In genomic region chr5:84343171-84343570, GRCh38 we compare ENCODE assay signal across 23 cellular contexts. TPM values are rescaled to one million over a fixed set of nuclear protein-coding genes. Genes with fewer than 3 reads are reported as not detected.
A peak's percentile ranks its signal among the peaks of the same experiment; 100 is the strongest.
DNase-seq lines count a peak whose midpoint lies in the region; ATAC-seq and TF ChIP-seq lines count a peak whose summit lies in the region.
"Had no signal": no experiment of that assay in that cellular context is flagged by ENCODE, and none has a peak within 500 bp of the region (broad histone marks: within the 10 kb centered on the region; RNA-seq: fewer than 3 reads in every experiment).

No MANE protein-coding gene starts in this region.

- peak overlapping the region; percentile 20 for H2AFZ ChIP-seq in ACC112 (ENCODE audit: low read length, unreplicated experiment)

- ATAC-seq in WTC11 (no peak), HG03280 (IDR thresholded peaks at IDR 0.05; ENCODE audit: unreplicated experiment) (no peak), GM18909 (IDR thresholded peaks at IDR 0.05; ENCODE audit: poor library complexity, unreplicated experiment) (no peak)
- ATAC-seq: CD8-positive, alpha-beta T cell; HCT116 had no signal

- CTCF ChIA-PET in WTC11 (lab: Charles Lee) = no interaction called here

- peaks cover 57% of the 10 kb centered on the region for H3K4me1 Mint-ChIP-seq in WTC11
- H3K4me1 Mint-ChIP-seq in activated T-cell treated with anti-CD3 and anti-CD28 coated beads, Interleukin-2, amount 50 U/mL, for 24 hours (ENCODE audit: low read depth) = no peaks in the 10 kb centered on the region
- H3K4me1 Mint-ChIP-seq: B cell had no signal

- no peak for TF ChIP-seq CTCF in WTC11 (IDR thresholded peaks at IDR 0.05)
- no peak for TF ChIP-seq CTCF in cardiac fibroblast (IDR thresholded peaks at IDR 0.05; ENCODE audit: low read depth, low read length)
- TF ChIP-seq CTCF in fibroblast of the aortic adventitia (IDR thresholded peaks at IDR 0.05; ENCODE audit: insufficient read depth, low read length) = no peak

- no peaks in the 10 kb centered on the region for H3K27me3 Mint-ChIP-seq in WTC11 (ENCODE audit: low read depth)
- no peaks in the 10 kb centered on the region for H3K27me3 Mint-ChIP-seq in activated T-cell treated with anti-CD3 and anti-CD28 coated beads, Interleukin-2, amount 50 U/mL, for 24 hours
- H3K27me3 Mint-ChIP-seq: B cell had no signal

- DNase-seq in WTC11 (ENCODE audit: low spot score) = no peak
- peak; percentile 26 to 60 for DNase-seq in cardiac fibroblast (ENCODE audit: low read depth in 2 of 2)
- DNase-seq in fibroblast of the aortic adventitia (ENCODE audit: low read depth) = peak; percentile 74
- no peak for DNase-seq in mesenteric fat pad (ENCODE audit: low spot score)
- no peak for DNase-seq in activated T-cell treated with anti-CD3 and anti-CD28 coated beads, Interleukin-2, amount 50 U/mL, for 24 hours
- DNase-seq: Caco-2; CD8-positive, alpha-beta T cell; NCI-H1048; NCI-H1417; NCI-H1694; NCI-H2029 treated with DMSO at 0.1 percent for 48 hours; NCI-H510A; Peyer's patch; SHP77 treated with DMSO at 0.1 percent for 48 hours had no signal

- H3K27ac ChIP-seq in ACC112 (ENCODE audit: low read depth, low read length) = no peak overlapping the region
- H3K27ac ChIP-seq: C4-2B, Peyer's patch, SK-N-MC had no signal

- no peaks in the 10 kb centered on the region for H3K9me3 Mint-ChIP-seq in WTC11
- H3K9me3 Mint-ChIP-seq in activated T-cell treated with anti-CD3 and anti-CD28 coated beads, Interleukin-2, amount 50 U/mL, for 24 hours = peaks cover 3% of the 10 kb centered on the region

- H3K27ac Mint-ChIP-seq in WTC11 = peak overlapping the region; percentile 61; the same call in 1 of the 2 replicates
- no peak overlapping the region for H3K27ac Mint-ChIP-seq in activated T-cell treated with anti-CD3 and anti-CD28 coated beads, Interleukin-2, amount 50 U/mL, for 24 hours
- H3K27ac Mint-ChIP-seq: B cell; CD8-positive, alpha-beta T cell had no signal

- H3K27me3 ChIP-seq in ACC112 (ENCODE audit: insufficient read depth, low read length) = no peaks in the 10 kb centered on the region
- H3K27me3 ChIP-seq: Peyer's patch had no signal

- H3K79me2 ChIP-seq in ACC112 (ENCODE audit: control insufficient read depth, insufficient read depth, low read length, unreplicated experiment) = no peaks in the 10 kb centered on the region

- H3K4me3 ChIP-seq in ACC112 (ENCODE audit: low read depth, low read length) (peak overlapping the region; percentile 66), cardiac fibroblast (replicated peaks in 1 of 2; ENCODE audit: low read depth in 2 of 2, low read length in 2 of 2) (no peak overlapping the region), fibroblast of the aortic adventitia (ENCODE audit: low read depth, low read length) (no peak overlapping the region)
- H3K4me3 ChIP-seq: Peyer's patch, SK-N-MC had no signal

- H3K36me3 ChIP-seq in ACC112 (ENCODE audit: insufficient read depth, low read length) = no peaks in the 10 kb centered on the region
- H3K36me3 ChIP-seq: Peyer's patch had no signal

- no peak overlapping the region for H3K4me3 Mint-ChIP-seq in WTC11
- no peak overlapping the region for H3K4me3 Mint-ChIP-seq in activated T-cell treated with anti-CD3 and anti-CD28 coated beads, Interleukin-2, amount 50 U/mL, for 24 hours
- H3K4me3 Mint-ChIP-seq: B cell; CD8-positive, alpha-beta T cell had no signal

- POLR2A ChIA-PET in WTC11 (lab: Charles Lee) = no interaction called here

- no peaks in the 10 kb centered on the region for H3K36me3 Mint-ChIP-seq in WTC11
- H3K36me3 Mint-ChIP-seq in activated T-cell treated with anti-CD3 and anti-CD28 coated beads, Interleukin-2, amount 50 U/mL, for 24 hours (ENCODE audit: low read depth) = no peaks in the 10 kb centered on the region
- H3K36me3 Mint-ChIP-seq: CD8-positive, alpha-beta T cell had no signal

- peaks cover 13% of the 10 kb centered on the region for H3K4me1 ChIP-seq in ACC112 (ENCODE audit: control insufficient read depth, insufficient read depth, low read length, unreplicated experiment)
- H3K4me1 ChIP-seq: Caco-2, Peyer's patch had no signal

TF ChIP-seq in WTC11, 78 proteins besides CTCF, POLR2A, EP300 and RAD21:
- TF ChIP-seq MXD4 (CRISPR knock-in tag; IDR thresholded peaks at IDR 0.05; ENCODE audit: borderline replicate concordance) = no peak
- TF ChIP-seq SMAD3 (CRISPR knock-in tag; IDR thresholded peaks at IDR 0.05; ENCODE audit: borderline replicate concordance) = no peak
- TF ChIP-seq PRRX2 (CRISPR knock-in tag; IDR thresholded peaks at IDR 0.05) = no peak
- TF ChIP-seq CDX4 (CRISPR knock-in tag; IDR thresholded peaks at IDR 0.05; ENCODE audit: borderline replicate concordance) = no peak
- TF ChIP-seq ERG (CRISPR knock-in tag; IDR thresholded peaks at IDR 0.05) = no peak
- TF ChIP-seq ZNF281 (CRISPR knock-in tag; IDR thresholded peaks at IDR 0.05) = no peak
- no peak for TF ChIP-seq ZNF671 (CRISPR knock-in tag; IDR thresholded peaks at IDR 0.05)
- TF ChIP-seq CREM (CRISPR knock-in tag; IDR thresholded peaks at IDR 0.05) = no peak
- TF ChIP-seq ZNF138 (CRISPR knock-in tag; conservative IDR thresholded peaks at IDR 0.05) = no peak
- no peak for TF ChIP-seq TP53 (CRISPR knock-in tag; IDR thresholded peaks at IDR 0.05)
TF ChIP-seq in WTC11: peak in this region for 0.

RNA-seq across cellular contexts. Expression of gene EDIL3, which starts 41.5 kb away (rescaled TPM):
- total RNA-seq in WTC11 (2021) (48.3 to 53.0 TPM (median 52.3 TPM) in 3 replicates), fibroblast of the aortic adventitia (ENCODE audit: low replicate concordance) (48.1 and 248 TPM in 2 replicates), mesenteric fat pad (3.7 TPM)
- total RNA-seq: B cell; Caco-2; CD8-positive, alpha-beta T cell; HT-29; OCI-LY7 had no signal

Comparison
In these comparisons a context has a peak if more than half of its experiments do, and no peak if none do; other contexts are left out.
1. DNase-seq: peak in cardiac fibroblast (2 of 2) and fibroblast of the aortic adventitia (single experiment); none in WTC11 (single experiment), mesenteric fat pad (single experiment) and activated T-cell treated with anti-CD3 and anti-CD28 coated beads, Interleukin-2, amount 50 U/mL, for 24 hours (single experiment).
2. RNA of gene EDIL3, which starts 41.5 kb away (total RNA-seq): 48.1 to 248 TPM in fibroblast of the aortic adventitia and 48.3 to 53.0 TPM in WTC11; 3.7 TPM in mesenteric fat pad (single experiment); every median in the first group is over 10 times any median in the second.